ENCODE assay signal across 8 cellular contexts in the genomic region with DNA sequence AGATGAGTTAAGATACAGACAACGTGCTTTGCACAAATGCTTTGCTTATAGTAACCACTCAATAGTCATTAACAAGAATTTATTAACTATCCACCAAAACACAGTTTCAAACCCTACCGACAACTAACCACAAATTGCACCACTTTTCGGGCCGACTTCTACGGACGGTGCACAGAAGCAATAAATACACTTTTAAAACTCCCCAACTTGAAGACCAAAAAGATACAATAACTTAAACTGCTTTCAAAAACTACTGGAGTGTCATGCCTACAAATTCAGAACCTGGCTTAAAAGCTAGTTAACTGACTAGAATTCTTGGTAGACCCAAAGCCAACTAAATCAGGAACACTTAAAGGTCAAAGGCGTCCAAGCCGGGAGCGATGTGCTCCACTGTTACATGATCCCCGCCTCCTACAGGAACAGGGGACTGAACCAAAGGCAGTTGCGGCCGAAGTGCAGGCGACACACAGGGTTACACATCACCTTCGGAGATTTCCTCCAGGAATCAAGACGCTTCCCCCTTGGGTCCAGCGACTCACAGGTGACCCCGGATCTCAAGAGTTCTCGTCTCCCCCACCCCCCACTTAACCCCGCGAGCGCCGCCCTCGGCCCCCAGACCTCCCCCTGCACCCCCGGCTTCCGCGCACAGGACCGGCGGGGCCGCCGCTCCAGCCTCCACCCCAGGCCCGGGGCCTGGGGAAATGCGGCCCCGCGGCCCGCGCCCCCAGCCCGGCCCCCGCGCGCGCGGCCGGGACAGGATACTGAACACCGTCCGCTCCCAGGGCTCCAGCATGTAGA. TPM values are rescaled to one million over a fixed set of nuclear protein-coding genes. Genes with fewer than 3 reads are reported as not detected.
DNase-seq lines count a peak whose midpoint lies in the region; ATAC-seq and TF ChIP-seq lines count a peak whose summit lies in the region.

No MANE protein-coding gene starts in this region.

- no peaks in the 10 kb centered on the region for H3K27me3 ChIP-seq in mononuclear cell (ENCODE audit: insufficient read depth, low read length)
- no peaks in the 10 kb centered on the region for H3K27me3 ChIP-seq in subcutaneous abdominal adipose tissue (ENCODE audit: control insufficient read depth in 5 of 5, insufficient read depth in 4 of 5, low read length in 5 of 5)

- H3K9ac ChIP-seq in subcutaneous abdominal adipose tissue (ENCODE audit: low read length in 5 of 5), result peak overlapping the region in 4 of 5 donors; percentile 40 to 89 (median 82)

- H3K4me3 ChIP-seq in WI38 (ENCODE audit: low read depth, low read length), result peak overlapping the region; percentile 80
- H3K4me3 ChIP-seq in mononuclear cell (ENCODE audit: low read length), result peak overlapping the region; percentile 68
- H3K4me3 ChIP-seq in subcutaneous abdominal adipose tissue (ENCODE audit: low read depth in 1 of 5, low read length in 5 of 5), result peak overlapping the region; percentile 68 to 95 (median 86)

- TF ChIP-seq CTCF in WI38 (IDR thresholded peaks at IDR 0.05; ENCODE audit: low read depth, low read length) (no peak), endothelial cell (IDR thresholded peaks at IDR 0.05; ENCODE audit: unreplicated experiment) (no peak)

- H3K4me3 Mint-ChIP-seq in endothelial cell (ENCODE audit: unreplicated experiment), result peak overlapping the region; percentile 95

- H3K36me3 ChIP-seq in subcutaneous abdominal adipose tissue (ENCODE audit: control insufficient read depth in 5 of 5, insufficient read depth in 5 of 5, low read length in 5 of 5), result peaks cover 0 to 3% (median 0%) of the 10 kb centered on the region in 5 donors

- H3K36me3 Mint-ChIP-seq in endothelial cell (ENCODE audit: low read depth, unreplicated experiment), result no peaks in the 10 kb centered on the region

- H3K27ac ChIP-seq in subcutaneous abdominal adipose tissue (ENCODE audit: low read depth, low read length), result peak overlapping the region; percentile 51

- peak overlapping the region; percentile 90 for H3K27ac Mint-ChIP-seq in endothelial cell (ENCODE audit: unreplicated experiment)

- H3K4me1 Mint-ChIP-seq in endothelial cell (ENCODE audit: unreplicated experiment), result peaks cover 21% of the 10 kb centered on the region

- DNase-seq in Right ventricle myocardium inferior (ENCODE audit: missing footprints) (peak; percentile 80), cardiac septum (ENCODE audit: low spot score) (no peak), NCI-H2029 (lab: John Stamatoyannopoulos, UW) (peak; percentile 87), endothelial cell (ENCODE audit: low spot score) (peak; percentile 50)

- H3K4me1 ChIP-seq in mononuclear cell (ENCODE audit: insufficient read depth, low read length) (peaks cover 32% of the 10 kb centered on the region), subcutaneous abdominal adipose tissue (ENCODE audit: control insufficient read depth in 5 of 5, insufficient read depth in 5 of 5, low read length in 5 of 5) (peaks cover 2 to 32% (median 27%) of the 10 kb centered on the region in 5 donors)

- peaks cover 5% of the 10 kb centered on the region for H3K27me3 Mint-ChIP-seq in endothelial cell (ENCODE audit: unreplicated experiment)

- H3K9me3 ChIP-seq in mononuclear cell (ENCODE audit: low read depth, low read length), result no peaks in the 10 kb centered on the region
- H3K9me3 ChIP-seq in subcutaneous abdominal adipose tissue (ENCODE audit: control insufficient read depth in 5 of 5, low read length in 5 of 5), result no peaks in the 10 kb centered on the region

- ATAC-seq in Right ventricle myocardium inferior, result peak; percentile 26
- peak; percentile 39 for ATAC-seq in HG02885 (IDR thresholded peaks at IDR 0.05; ENCODE audit: poor library complexity, unreplicated experiment)

- intact Hi-C loops in Right ventricle myocardium inferior (cut with DNase I), result loop anchor here (5.0 kb wide), 1 partner anchor 76 kb away; a partner anchor contains a TSS
- intact Hi-C loops in cardiac septum (cut with DNase I), result loop anchor here (5.0 kb wide), 1 partner anchor 76 kb away; a partner anchor contains a TSS

- no peaks in the 10 kb centered on the region for H3K9me3 Mint-ChIP-seq in endothelial cell (ENCODE audit: unreplicated experiment)

RNA-seq across cellular contexts. Expression of a gene that starts 0.5 kb away (rescaled TPM):
- total RNA-seq in Right ventricle myocardium inferior (18.8 TPM), cardiac septum (11.5 TPM), endothelial cell (ENCODE audit: unreplicated experiment) (22.1 TPM), mononuclear cell (2.5 TPM)
